In genomic region chr22:48431536-48432315, GRCh38 we compare ENCODE assay signal across 20 cellular contexts.
DNase-seq lines count a peak whose midpoint lies in the region; ATAC-seq and TF ChIP-seq lines count a peak whose summit lies in the region.
"Had no signal": no experiment of that assay in that cellular context is flagged by ENCODE, and none has a peak within 500 bp of the region (broad histone marks: within the 10 kb centered on the region; RNA-seq: fewer than 3 reads in every experiment).

No MANE protein-coding gene starts in this region.

- H3K27me3 Mint-ChIP-seq in GM23338 (ENCODE audit: insufficient read depth, low read depth, poor library complexity): peaks cover 3% of the 10 kb centered on the region
- peaks cover 0 to 3% of the 10 kb centered on the region in 2 donors for H3K27me3 Mint-ChIP-seq in natural killer cell treated with Interleukin-12 subunit alpha and Interleukin-12 subunit beta and Interleukin-15 and Interleukin-18, amount 100 ng/mL, for 72 hours
- H3K27me3 Mint-ChIP-seq: CD4-positive, alpha-beta T cell had no signal

- no peak overlapping the region for H3K4me3 Mint-ChIP-seq in GM23338
- H3K4me3 Mint-ChIP-seq in natural killer cell treated with Interleukin-12 subunit alpha and Interleukin-12 subunit beta and Interleukin-15 and Interleukin-18, amount 100 ng/mL, for 72 hours: no peak overlapping the region
- H3K4me3 Mint-ChIP-seq: CD4-positive, alpha-beta T cell had no signal

- H3K36me3 ChIP-seq in GM23338 (ENCODE audit: insufficient read depth) (no peaks in the 10 kb centered on the region), hepatocyte (replicated peaks; ENCODE audit: insufficient read depth, low read depth) (no peaks in the 10 kb centered on the region), aorta (ENCODE audit: control insufficient read depth in 1 of 2, insufficient read depth in 2 of 2, low read length in 1 of 2) (no peaks in the 10 kb centered on the region)
- H3K36me3 ChIP-seq: Peyer's patch had no signal

- H3K36me3 Mint-ChIP-seq in GM23338 (ENCODE audit: low read depth): no peaks in the 10 kb centered on the region
- no peaks in the 10 kb centered on the region for H3K36me3 Mint-ChIP-seq in natural killer cell treated with Interleukin-12 subunit alpha and Interleukin-12 subunit beta and Interleukin-15 and Interleukin-18, amount 100 ng/mL, for 72 hours

- no peaks in the 10 kb centered on the region for H3K9me2 ChIP-seq in GM23338 (ENCODE audit: insufficient read depth)
- no peaks in the 10 kb centered on the region for H3K9me2 ChIP-seq in hepatocyte (replicated peaks; ENCODE audit: insufficient read depth)

- H3K27me3 ChIP-seq in GM23338 (ENCODE audit: insufficient read depth): no peaks in the 10 kb centered on the region
- H3K27me3 ChIP-seq in hepatocyte: no peaks in the 10 kb centered on the region
- H3K27me3 ChIP-seq in aorta (ENCODE audit: control insufficient read depth in 1 of 2, insufficient read depth in 2 of 2, low read length in 1 of 2): no peaks in the 10 kb centered on the region
- H3K27me3 ChIP-seq: Peyer's patch had no signal

- no peak overlapping the region for H2AFZ ChIP-seq in GM23338
- H2AFZ ChIP-seq in hepatocyte: no peak overlapping the region

- H3K4me3 ChIP-seq in GM23338 (no peak overlapping the region), hepatocyte (no peak overlapping the region), aorta (ENCODE audit: low read length in 2 of 2) (no peak overlapping the region)
- H3K4me3 ChIP-seq: A549, Peyer's patch had no signal

- H3K79me2 ChIP-seq in GM23338 (replicated peaks; ENCODE audit: insufficient read depth) (no peaks in the 10 kb centered on the region), hepatocyte (no peaks in the 10 kb centered on the region)

- 71% methylated on average over 15 of the region's 20 CpGs for WGBS in hepatocyte (ENCODE audit: low lambda C conversion rate, missing lambda C conversion rate)
- 84 to 87% methylated on average over 20 of the region's 20 CpGs for WGBS in aorta, 2 donors

- H3K4me1 Mint-ChIP-seq in GM23338: peaks cover 10% of the 10 kb centered on the region
- H3K4me1 Mint-ChIP-seq in natural killer cell treated with Interleukin-12 subunit alpha and Interleukin-12 subunit beta and Interleukin-15 and Interleukin-18, amount 100 ng/mL, for 72 hours (ENCODE audit: low read depth in 2 of 2): no peaks in the 10 kb centered on the region

- no peak overlapping the region for H3K27ac ChIP-seq in GM23338 (ENCODE audit: low read depth)
- no peak overlapping the region for H3K27ac ChIP-seq in hepatocyte
- H3K27ac ChIP-seq in aorta (ENCODE audit: low read depth in 1 of 2, low read length in 2 of 2): no peak overlapping the region
- H3K27ac ChIP-seq: Peyer's patch had no signal

- H3K4me2 ChIP-seq in GM23338 (no peak overlapping the region), hepatocyte (no peak overlapping the region)
- H3K4me2 ChIP-seq: A549 had no signal

- TF ChIP-seq CTCF in GM23338 (conservative IDR thresholded peaks at IDR 0.05; ENCODE audit: low read depth in 2 of 2) (no peak), hepatocyte (IDR thresholded peaks at IDR 0.05; ENCODE audit: poor library complexity) (no peak)

- intact Hi-C loops in aorta (cut with DNase I): no loop called here

- no peaks in the 10 kb centered on the region for H4K20me1 ChIP-seq in GM23338 (replicated peaks; ENCODE audit: insufficient read depth)
- no peaks in the 10 kb centered on the region for H4K20me1 ChIP-seq in hepatocyte (ENCODE audit: insufficient read depth, poor library complexity, severe bottlenecking)

- peaks cover 3% of the 10 kb centered on the region; the same call in 1 of the 3 replicates for H3K9me3 Mint-ChIP-seq in GM23338
- no peaks in the 10 kb centered on the region for H3K9me3 Mint-ChIP-seq in natural killer cell treated with Interleukin-12 subunit alpha and Interleukin-12 subunit beta and Interleukin-15 and Interleukin-18, amount 100 ng/mL, for 72 hours
- H3K9me3 Mint-ChIP-seq: CD4-positive, alpha-beta T cell had no signal

- H3K9me3 ChIP-seq in hepatocyte (ENCODE audit: low read depth): no peaks in the 10 kb centered on the region
- no peaks in the 10 kb centered on the region for H3K9me3 ChIP-seq in aorta (ENCODE audit: control insufficient read depth, low read length)
- H3K9me3 ChIP-seq: A549, Peyer's patch had no signal

- ATAC-seq in GM23338: no peak
- ATAC-seq in natural killer cell treated with Interleukin-12 subunit alpha and Interleukin-12 subunit beta and Interleukin-15 and Interleukin-18, amount 100 ng/mL, for 72 hours: peak in 1 of 2 donors; percentile 22
- ATAC-seq in aorta (ENCODE audit: low FRiP score): no peak
- ATAC-seq in GM19035 (IDR thresholded peaks at IDR 0.05; ENCODE audit: unreplicated experiment): no peak
- ATAC-seq: HCT116 had no signal

- H3F3A ChIP-seq in GM23338 (replicated peaks; ENCODE audit: low read depth): no peaks in the 10 kb centered on the region

- H3K4me1 ChIP-seq in GM23338 (ENCODE audit: insufficient read depth) (no peaks in the 10 kb centered on the region), hepatocyte (ENCODE audit: insufficient read depth) (no peaks in the 10 kb centered on the region), aorta (ENCODE audit: control insufficient read depth in 1 of 2, insufficient read depth in 2 of 2, low read length in 2 of 2) (no peaks in the 10 kb centered on the region)
- H3K4me1 ChIP-seq: Peyer's patch had no signal

- DNase-seq in GM23338 (ENCODE audit: low spot score): no peak
- DNase-seq in hepatocyte (ENCODE audit: low spot score): peak; percentile 50
- peak; percentile 23 for DNase-seq in natural killer cell treated with Interleukin-12 subunit alpha and Interleukin-12 subunit beta and Interleukin-15 and Interleukin-18, amount 100 ng/mL, for 72 hours (ENCODE audit: low spot score)
- DNase-seq in aorta: peak; percentile 29 to 54
- DNase-seq in AG08395 (ENCODE audit: low spot score): no peak
- DNase-seq in LoVo (ENCODE audit: low spot score): no peak
- DNase-seq: CD4-positive, alpha-beta T cell; COR-L47; DMS79; GOT3; NCI-H1092 treated with DMSO at 0.1 percent for 48 hours; NCI-H2081; NCI-H2171; NCI-H345; NCI-H774; T-helper 1 cell had no signal

- H3K27ac Mint-ChIP-seq in GM23338: peak overlapping the region; percentile 69; the same call in 1 of the 2 replicates
- H3K27ac Mint-ChIP-seq in natural killer cell treated with Interleukin-12 subunit alpha and Interleukin-12 subunit beta and Interleukin-15 and Interleukin-18, amount 100 ng/mL, for 72 hours: no peak overlapping the region
- H3K27ac Mint-ChIP-seq: CD4-positive, alpha-beta T cell had no signal

TF ChIP-seq in GM23338, 12 proteins besides CTCF, POLR2A, EP300 and RAD21 (continues in another document):
- TF ChIP-seq ZNF331 (CRISPR knock-in tag; IDR thresholded peaks at IDR 0.05; ENCODE audit: low read depth) (no peak), CREB1 (CRISPR knock-in tag; IDR thresholded peaks at IDR 0.05; ENCODE audit: low read depth) (no peak), NANOG (IDR thresholded peaks at IDR 0.05; ENCODE audit: borderline replicate concordance) (no peak), ETS1 (IDR thresholded peaks at IDR 0.05) (no peak), STAT1 (IDR thresholded peaks at IDR 0.05; ENCODE audit: unreplicated experiment) (no peak), JUNB (IDR thresholded peaks at IDR 0.05; ENCODE audit: unreplicated experiment) (no peak), ZNF114 (CRISPR knock-in tag; IDR thresholded peaks at IDR 0.05) (no peak)

Comparison
In these comparisons a context has a peak if more than half of its experiments do, and no peak if none do; other contexts are left out.
1. DNase-seq: peak in hepatocyte (single experiment), natural killer cell treated with Interleukin-12 subunit alpha and Interleukin-12 subunit beta and Interleukin-15 and Interleukin-18, amount 100 ng/mL, for 72 hours (single experiment) and aorta (2 of 2); none in GM23338 (single experiment), AG08395 (single experiment) and LoVo (single experiment).